ENCODE assay signal across 25 cellular contexts in genomic region chr12:132160671-132161045, GRCh38.
"Had no signal": no experiment of that assay in that cellular context is flagged by ENCODE, and none has a peak within 500 bp of the region (broad histone marks: within the 10 kb centered on the region; RNA-seq: fewer than 3 reads in every experiment).

No MANE protein-coding gene starts in this region.

- H3K4me3 ChIP-seq: gastrocnemius medialis, left lung, pancreas, smooth muscle cell, stomach, thyroid gland had no signal

- ATAC-seq: esophagus mucosa; gastrocnemius medialis; left lung; naive thymus-derived CD4-positive, alpha-beta T cell; pancreas; sciatic nerve; stimulated activated effector memory CD8-positive, alpha-beta T cell treated with anti-CD3 and anti-CD28 coated beads, Interleukin-12 subunit alpha, Interleukin-12 subunit beta, amount 100 ng/mL, for 72 hours had no signal

- H3K4me1 ChIP-seq: gastrocnemius medialis, pancreas had no signal

- H3K27ac ChIP-seq: epithelial cell of prostate, gastrocnemius medialis, left lung, pancreas, stomach, thyroid gland had no signal

- H3K36me3 Mint-ChIP-seq: mesothelial cell of epicardium; naive thymus-derived CD4-positive, alpha-beta T cell; stimulated activated effector memory CD8-positive, alpha-beta T cell treated with anti-CD3 and anti-CD28 coated beads, Interleukin-12 subunit alpha, Interleukin-12 subunit beta, amount 100 ng/mL, for 72 hours had no signal

- H3K36me3 ChIP-seq: gastrocnemius medialis, left lung, neutrophil, pancreas, thyroid gland had no signal

- DNase-seq: cerebellar nuclear complex; effector CD8-positive, alpha-beta T cell; endodermal cell; gastrocnemius medialis; mesenchymal stem cell; naive thymus-derived CD4-positive, alpha-beta T cell; retina; stimulated activated CD4-positive, alpha-beta T cell treated with anti-CD3 and anti-CD28 coated beads, Interleukin-2, amount 100 ng/mL, for 24 hours; stimulated activated CD4-positive, alpha-beta T cell treated with anti-CD3 and anti-CD28 coated beads, Interleukin-4, amount 100 ng/mL, for 24 hours; stimulated activated naive CD4-positive, alpha-beta T cell treated with Interleukin-2 at 50 U/mL for 16 hours; stomach; thyroid gland; trophoblast cell had no signal

- FAIRE-seq: colon, keratinocyte, pancreas had no signal

- H3K27me3 ChIP-seq: pancreas, thyroid gland had no signal

- H3K9me3 Mint-ChIP-seq: dendritic cell treated with granulocyte-macrophage colony-stimulating factor and Interleukin-4, amounts not matched to agents 40 ng/mL and 50 ng/mL, for 4 days; endodermal cell; mesothelial cell of epicardium; naive thymus-derived CD4-positive, alpha-beta T cell; stimulated activated effector memory CD8-positive, alpha-beta T cell treated with anti-CD3 and anti-CD28 coated beads, Interleukin-12 subunit alpha, Interleukin-12 subunit beta, amount 100 ng/mL, for 72 hours had no signal

- H3K9me3 ChIP-seq: gastrocnemius medialis, left lung, neutrophil, pancreas, stomach, thyroid gland had no signal

- H3K27ac Mint-ChIP-seq: dendritic cell treated with granulocyte-macrophage colony-stimulating factor and Interleukin-4, amounts not matched to agents 40 ng/mL and 50 ng/mL, for 4 days; endodermal cell; mesothelial cell of epicardium; stimulated activated effector memory CD8-positive, alpha-beta T cell treated with anti-CD3 and anti-CD28 coated beads, Interleukin-12 subunit alpha, Interleukin-12 subunit beta, amount 100 ng/mL, for 72 hours had no signal
